In the genomic region with DNA sequence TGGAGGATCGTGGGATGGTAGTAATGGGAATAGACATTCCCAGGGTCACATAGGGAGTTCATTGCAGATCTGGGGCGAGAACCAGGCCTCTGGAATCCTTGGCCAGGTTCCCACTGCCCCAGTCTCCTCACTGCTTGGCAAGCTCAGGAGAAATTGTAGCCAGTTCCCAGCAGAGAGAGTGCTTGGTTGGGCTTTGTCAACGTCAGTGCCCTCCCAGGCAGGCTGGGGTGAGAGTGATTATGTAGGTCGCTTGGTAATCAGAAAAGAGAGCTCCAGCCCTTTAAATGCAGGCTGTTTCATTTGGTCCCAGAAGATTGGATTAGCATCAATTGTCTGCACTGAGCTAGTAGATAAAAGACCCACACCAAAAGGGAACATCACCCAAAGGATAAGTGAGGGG, we compare ENCODE assay signal across 14 cellular contexts. TPM values are rescaled to one million over a fixed set of nuclear protein-coding genes. Genes with fewer than 3 reads are reported as not detected.
DNase-seq lines count a peak whose midpoint lies in the region; ATAC-seq lines count a peak whose summit lies in the region.
"Had no signal": no experiment of that assay in that cellular context is flagged by ENCODE, and none has a peak within 500 bp of the region (broad histone marks: within the 10 kb centered on the region; RNA-seq: fewer than 3 reads in every experiment).

No MANE protein-coding gene starts in this region.

- H3K27me3 Mint-ChIP-seq in naive thymus-derived CD4-positive, alpha-beta T cell, result peaks cover 0 to 13% (median 6%) of the 10 kb centered on the region in 5 donors

- no peaks in the 10 kb centered on the region for H3K4me1 Mint-ChIP-seq in naive thymus-derived CD4-positive, alpha-beta T cell

- intact Hi-C loops in Right ventricle myocardium superior (cut with DNase I), result no loop called here
- intact Hi-C loops in naive thymus-derived CD4-positive, alpha-beta T cell (cut with micrococcal nuclease), result no loop called here

- H3K36me3 Mint-ChIP-seq in naive thymus-derived CD4-positive, alpha-beta T cell, result no peaks in the 10 kb centered on the region

- DNase-seq in EH (ENCODE audit: low read depth), result peak; percentile 32
- peak; percentile 3 for DNase-seq in amniotic epithelial cell (ENCODE audit: low read depth)
- peak; percentile 82 for DNase-seq in Right ventricle myocardium superior
- peak in 36 of 56 donors; percentile 5 to 76 (median 34) for DNase-seq in nucleus accumbens (lab: John Stamatoyannopoulos, UW)
- DNase-seq in naive thymus-derived CD4-positive, alpha-beta T cell, result no peak
- DNase-seq: activated CD8-positive, alpha-beta memory T cell treated with anti-CD3 and anti-CD28 coated beads for 24 hours; NCI-H2081; NCI-H748 treated with DMSO at 0.1 percent for 48 hours; stimulated activated naive CD4-positive, alpha-beta T cell treated with Interleukin-2 at 50 U/mL for 16 hours had no signal

- H3K27me3 ChIP-seq in naive thymus-derived CD4-positive, alpha-beta T cell (ENCODE audit: control insufficient read depth in 2 of 2, insufficient read depth in 2 of 2, low read length in 2 of 2), result no peaks in the 10 kb centered on the region
- H3K27me3 ChIP-seq: ascending aorta had no signal

- no peak overlapping the region for H3K27ac ChIP-seq in naive thymus-derived CD4-positive, alpha-beta T cell (ENCODE audit: low read depth, low read length)
- H3K27ac ChIP-seq: ascending aorta had no signal

- POLR2A ChIA-PET in naive thymus-derived CD4-positive, alpha-beta T cell (lab: Charles Lee), result no interaction called here

- H3K9me3 Mint-ChIP-seq in naive thymus-derived CD4-positive, alpha-beta T cell, result no peaks in the 10 kb centered on the region
- H3K9me3 Mint-ChIP-seq: activated T-helper 2 cell treated with anti-CD3 and anti-CD28 coated beads, Interferon-gamma antibody, Interleukin-2, Interleukin-4, amounts not matched to agents 10 μg/mL and 5 μg/mL and 100 μg/mL, durations not matched to agents 14 hours and 24 hours and 36 hours had no signal

- H3K9me3 ChIP-seq in naive thymus-derived CD4-positive, alpha-beta T cell (ENCODE audit: control insufficient read depth in 2 of 3, low read length in 3 of 3), result no peaks in the 10 kb centered on the region
- H3K9me3 ChIP-seq: ascending aorta had no signal

- no peak overlapping the region for H3K27ac Mint-ChIP-seq in naive thymus-derived CD4-positive, alpha-beta T cell
- H3K27ac Mint-ChIP-seq: activated T-helper 2 cell treated with anti-CD3 and anti-CD28 coated beads, Interferon-gamma antibody, Interleukin-2, Interleukin-4, amounts not matched to agents 10 μg/mL and 5 μg/mL and 100 μg/mL, durations not matched to agents 14 hours and 24 hours and 36 hours had no signal

- H3K4me3 ChIP-seq in naive thymus-derived CD4-positive, alpha-beta T cell (ENCODE audit: low read length), result no peak overlapping the region
- H3K4me3 ChIP-seq: ascending aorta had no signal

- no peak overlapping the region for H3K4me3 Mint-ChIP-seq in naive thymus-derived CD4-positive, alpha-beta T cell

- no peaks in the 10 kb centered on the region for H3K4me1 ChIP-seq in naive thymus-derived CD4-positive, alpha-beta T cell (ENCODE audit: control insufficient read depth in 2 of 2, insufficient read depth in 2 of 2, low read length in 2 of 2)
- H3K4me1 ChIP-seq: ascending aorta had no signal

- CTCF ChIA-PET in naive thymus-derived CD4-positive, alpha-beta T cell (lab: Charles Lee), result no interaction called here

- ATAC-seq in Right ventricle myocardium superior (ENCODE audit: poor library complexity) (peak; percentile 94), HG03520 (IDR thresholded peaks at IDR 0.05; ENCODE audit: unreplicated experiment) (no peak), HG02588 (IDR thresholded peaks at IDR 0.05; ENCODE audit: unreplicated experiment) (no peak), GM21515 (IDR thresholded peaks at IDR 0.05; ENCODE audit: unreplicated experiment) (no peak)
- no peak for ATAC-seq in naive thymus-derived CD4-positive, alpha-beta T cell

- H3K36me3 ChIP-seq in naive thymus-derived CD4-positive, alpha-beta T cell (ENCODE audit: control insufficient read depth in 2 of 3, insufficient read depth in 3 of 3, low read length in 3 of 3), result no peaks in the 10 kb centered on the region
- H3K36me3 ChIP-seq: ascending aorta had no signal

RNA-seq across cellular contexts. Expression of a gene that starts 51.8 kb away (rescaled TPM):
- 12.3 TPM for total RNA-seq in Right ventricle myocardium superior
- 10 to 100 TPM; 16.1 to 56.4 (median 27.1) TPM for total RNA-seq in naive thymus-derived CD4-positive, alpha-beta T cell
- 1 to 10 TPM; 6.2 to 8.7 TPM for polyA plus RNA-seq in naive thymus-derived CD4-positive, alpha-beta T cell

Comparison
In these comparisons a context has a peak if more than half of its experiments do, and no peak if none do; other contexts are left out.
1. DNase-seq: peak in EH (single experiment), amniotic epithelial cell (single experiment), Right ventricle myocardium superior (single experiment) and nucleus accumbens (36 of 56); none in naive thymus-derived CD4-positive, alpha-beta T cell (0 of 9).